8 cellular contexts compared by ENCODE assay signal in genomic region chr17:79810138-79811027, GRCh38. TPM values are rescaled to one million over a fixed set of nuclear protein-coding genes. Genes with fewer than 3 reads are reported as not detected.
DNase-seq lines count a peak whose midpoint lies in the region; ATAC-seq lines count a peak whose summit lies in the region.

No MANE protein-coding gene starts in this region.

- CTCF ChIA-PET in activated naive CD4-positive, alpha-beta T cell treated with anti-CD3 and anti-CD28 coated beads for 36 hours (lab: Charles Lee) = interaction anchor here (0.6 to 2.4 kb wide), 6 partner anchors 9 to 34 kb away, joined by 3 to 5 read pairs (median 4); no protein-coding TSS in a partner anchor

- peak; percentile 60 for ATAC-seq in HG02588 (IDR thresholded peaks at IDR 0.05; ENCODE audit: unreplicated experiment)

- peaks cover 28% of the 10 kb centered on the region for H3K4me1 ChIP-seq in ES-I3 (ENCODE audit: insufficient read depth, low read length)

- H3K27ac Mint-ChIP-seq in activated naive CD4-positive, alpha-beta T cell treated with anti-CD3 and anti-CD28 coated beads for 36 hours = no peak overlapping the region

- peak overlapping the region; percentile 29 for H3K4me3 Mint-ChIP-seq in activated naive CD4-positive, alpha-beta T cell treated with anti-CD3 and anti-CD28 coated beads for 36 hours

- H3K4me1 Mint-ChIP-seq in activated naive CD4-positive, alpha-beta T cell treated with anti-CD3 and anti-CD28 coated beads for 36 hours (ENCODE audit: low read depth) = peaks cover 31% of the 10 kb centered on the region

- H3K9ac ChIP-seq in ES-I3 (ENCODE audit: low read depth, low read length) = peak overlapping the region; percentile 35; the same call in 1 of the 2 replicates

- DNase-seq in NCI-H1105 (lab: John Stamatoyannopoulos, UW) (peak; percentile 91), SK-N-DZ (ENCODE audit: low spot score) (peak; percentile 96), cardiac septum (ENCODE audit: low spot score) (peak; percentile 89), renal cortical epithelial cell (ENCODE audit: low read depth) (peak; percentile 52), epidermal melanocyte (ENCODE audit: insufficient read length, low spot score) (no peak)
- DNase-seq in activated naive CD4-positive, alpha-beta T cell treated with anti-CD3 and anti-CD28 coated beads for 36 hours = peak; percentile 85

- H3K36me3 ChIP-seq in ES-I3 (ENCODE audit: insufficient read depth, low read length) = no peaks in the 10 kb centered on the region

- intact Hi-C loops in activated naive CD4-positive, alpha-beta T cell treated with anti-CD3 and anti-CD28 coated beads for 36 hours (cut with micrococcal nuclease) = loop anchor here (1.0 kb wide), 3 partner anchors 10 to 29 kb away; partner anchors contain the start of genes CBX4 and CBX8
- intact Hi-C loops in cardiac septum (cut with DNase I) = loop anchor here (2.0 to 5.0 kb wide), 2 partner anchors 28 to 107 kb away; partner anchors contain the start of gene CBX4

- H3K36me3 Mint-ChIP-seq in activated naive CD4-positive, alpha-beta T cell treated with anti-CD3 and anti-CD28 coated beads for 36 hours (ENCODE audit: low read depth) = no peaks in the 10 kb centered on the region

- no peaks in the 10 kb centered on the region; the same call in 1 of the 2 replicates for H3K9me3 ChIP-seq in ES-I3 (ENCODE audit: control insufficient read depth, insufficient read depth, low read length)

- no peaks in the 10 kb centered on the region for H3K9me3 Mint-ChIP-seq in activated naive CD4-positive, alpha-beta T cell treated with anti-CD3 and anti-CD28 coated beads for 36 hours

- peaks cover 65% of the 10 kb centered on the region for H3K27me3 Mint-ChIP-seq in activated naive CD4-positive, alpha-beta T cell treated with anti-CD3 and anti-CD28 coated beads for 36 hours (ENCODE audit: low read depth)

RNA-seq across cellular contexts. Expression of gene CBX8, which starts 13.5 kb away (rescaled TPM):
- 16.5 and 24.6 TPM in 2 replicates for polyA plus RNA-seq in SK-N-DZ (2014; cell fraction: cytosol; rRNA removed)
- polyA plus RNA-seq in SK-N-DZ (2014; cell fraction: nucleus; rRNA removed) = 43.5 and 47.0 TPM in 2 replicates
- 1 to 10 TPM; 3.8 to 3.9 TPM for total RNA-seq in activated naive CD4-positive, alpha-beta T cell treated with anti-CD3 and anti-CD28 coated beads for 36 hours
- 5.7 TPM for total RNA-seq in cardiac septum
- 6.1 and 7.8 TPM in 2 replicates for total RNA-seq in renal cortical epithelial cell

RNA-seq across cellular contexts. Expression of gene CBX4, which starts 28.9 kb away (rescaled TPM):
- polyA plus RNA-seq in SK-N-DZ (2014; cell fraction: cytosol; rRNA removed) = 9.9 and 14.1 TPM in 2 replicates
- polyA plus RNA-seq in SK-N-DZ (2014; cell fraction: nucleus; rRNA removed) = 25.6 and 26.8 TPM in 2 replicates
- 10 to 100 TPM; 22.7 to 26.3 TPM for total RNA-seq in activated naive CD4-positive, alpha-beta T cell treated with anti-CD3 and anti-CD28 coated beads for 36 hours
- total RNA-seq in cardiac septum = 23.8 TPM
- total RNA-seq in renal cortical epithelial cell = 5.9 and 9.2 TPM in 2 replicates

RNA-seq across cellular contexts. Expression of gene CBX2, which starts 32.4 kb away (rescaled TPM):
- polyA plus RNA-seq in SK-N-DZ (2014; cell fraction: cytosol; rRNA removed) = 108 and 109 TPM in 2 replicates
- 144 and 174 TPM in 2 replicates for polyA plus RNA-seq in SK-N-DZ (2014; cell fraction: nucleus; rRNA removed)
- 1 to 10 TPM; 5.2 to 5.8 TPM for total RNA-seq in activated naive CD4-positive, alpha-beta T cell treated with anti-CD3 and anti-CD28 coated beads for 36 hours
- total RNA-seq in cardiac septum (3.5 TPM), renal cortical epithelial cell (1.5 and 1.9 TPM in 2 replicates)
